In the genomic region with DNA sequence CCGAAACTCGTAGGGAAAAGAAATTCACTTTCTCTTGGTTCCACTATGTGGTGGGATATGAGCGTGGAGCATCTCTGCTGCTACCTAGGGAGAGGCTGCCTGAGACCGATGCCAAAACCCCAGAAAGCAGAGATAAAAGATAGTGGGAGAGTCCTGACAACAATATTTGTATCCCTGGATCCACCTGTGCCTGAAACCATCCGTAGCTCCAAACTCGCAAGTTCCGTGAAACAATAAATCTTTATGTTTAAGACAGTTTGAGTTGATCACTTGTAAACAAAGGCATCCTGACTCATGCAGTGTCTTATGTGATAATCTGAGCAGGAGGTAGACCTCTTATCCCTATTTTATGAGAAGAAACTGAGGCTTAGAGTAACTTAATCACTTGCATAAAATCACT, we compare ENCODE assay signal across 12 cellular contexts. TPM values are rescaled to one million over a fixed set of nuclear protein-coding genes. Genes with fewer than 3 reads are reported as not detected.
DNase-seq lines count a peak whose midpoint lies in the region; ATAC-seq and TF ChIP-seq lines count a peak whose summit lies in the region.
"Had no signal": no experiment of that assay in that cellular context is flagged by ENCODE, and none has a peak within 500 bp of the region (broad histone marks: within the 10 kb centered on the region; RNA-seq: fewer than 3 reads in every experiment).

No MANE protein-coding gene starts in this region.

- H3K27me3 ChIP-seq in BLaER1 treated with 17β-estradiol and CSF1 and Interleukin-3, amounts not matched to agents 10 nM and 100 nM = no peaks in the 10 kb centered on the region
- no peaks in the 10 kb centered on the region for H3K27me3 ChIP-seq in DND-41 (ENCODE audit: insufficient read depth, low read length, poor library complexity)
- no peaks in the 10 kb centered on the region for H3K27me3 ChIP-seq in mesendoderm (ENCODE audit: insufficient read depth, low read length, poor library complexity)

- no peaks in the 10 kb centered on the region for H3K79me1 ChIP-seq in mesendoderm (ENCODE audit: low read length)

- TF ChIP-seq CTCF in DND-41 (IDR thresholded peaks at IDR 0.05; ENCODE audit: borderline replicate concordance, extremely low read depth, low read length, poor library complexity, severe bottlenecking) (no peak), activated B cell treated with CpG ODN at 0.5 μM for 24 hours (IDR thresholded peaks at IDR 0.05) (no peak)

- H3K4me1 ChIP-seq in BLaER1 treated with 17β-estradiol and CSF1 and Interleukin-3, amounts not matched to agents 10 nM and 100 nM = peaks cover 41 to 45% (median 43%) of the 10 kb centered on the region in 10 experiments
- peaks cover 45% of the 10 kb centered on the region for H3K4me1 ChIP-seq in DND-41 (ENCODE audit: insufficient read depth, low read length)
- H3K4me1 ChIP-seq in mesendoderm (ENCODE audit: control insufficient read depth, low read depth, low read length) = no peaks in the 10 kb centered on the region

- no peak overlapping the region for H3K56ac ChIP-seq in mesendoderm (ENCODE audit: low read length)

- no peak overlapping the region for H3K4ac ChIP-seq in mesendoderm (ENCODE audit: low read depth, low read length)

- no peak overlapping the region for H4K5ac ChIP-seq in mesendoderm (ENCODE audit: low read length)

- H4K20me1 ChIP-seq in BLaER1 treated with 17β-estradiol and CSF1 and Interleukin-3, amounts not matched to agents 10 nM and 100 nM = no peaks in the 10 kb centered on the region
- no peaks in the 10 kb centered on the region for H4K20me1 ChIP-seq in DND-41 (ENCODE audit: insufficient read depth, low read length)

- CTCF ChIA-PET in activated B cell treated with CpG ODN at 0.5 μM for 24 hours (lab: Charles Lee) = interaction anchor here (4.2 kb wide), 1 partner anchor 38 kb away, joined by 24 read pairs; no protein-coding TSS in a partner anchor

- H2BK120ac ChIP-seq in mesendoderm (ENCODE audit: low read depth, low read length) = no peak overlapping the region

- H3K9ac ChIP-seq in BLaER1 treated with 17β-estradiol and CSF1 and Interleukin-3, amounts not matched to agents 10 nM and 100 nM = peak overlapping the region in 9 of 11 experiments; percentile 90 to 99 (median 92); a peak in 10 of 22 replicates
- no peak overlapping the region for H3K9ac ChIP-seq in DND-41 (ENCODE audit: low read depth, low read length)
- H3K9ac ChIP-seq in mesendoderm (ENCODE audit: low read length) = no peak overlapping the region

- H3K4me1 Mint-ChIP-seq in activated B cell treated with CpG ODN at 0.5 μM for 24 hours = peaks cover 50% of the 10 kb centered on the region

- H2AK5ac ChIP-seq in mesendoderm (ENCODE audit: low read length) = no peak overlapping the region

- H3K79me2 ChIP-seq in DND-41 (ENCODE audit: insufficient read depth, low read length) (peaks cover 6% of the 10 kb centered on the region; the same call in 1 of the 2 replicates), mesendoderm (ENCODE audit: control insufficient read depth, insufficient read depth, low read length) (no peaks in the 10 kb centered on the region)

- peak overlapping the region; percentile 67 to 99 (median 87); a peak in 19 of 22 replicates for H3K4me2 ChIP-seq in BLaER1 treated with 17β-estradiol and CSF1 and Interleukin-3, amounts not matched to agents 10 nM and 100 nM
- H3K4me2 ChIP-seq in DND-41 (ENCODE audit: insufficient read depth, low read length) (no peak overlapping the region), mesendoderm (ENCODE audit: low read length) (no peak overlapping the region)

- intact Hi-C loops in activated B cell treated with CpG ODN at 0.5 μM for 24 hours (cut with micrococcal nuclease) = no loop called here

- H2BK15ac ChIP-seq in mesendoderm (replicated peaks; ENCODE audit: low read depth) = no peak overlapping the region

- POLR2A ChIA-PET in activated B cell treated with CpG ODN at 0.5 μM for 24 hours (lab: Charles Lee) = interaction anchor here (0.8 kb wide), 1 partner anchor 286 kb away, joined by 4 read pairs; no protein-coding TSS in a partner anchor

- DNase-seq in DND-41 (no peak), activated B cell treated with CpG ODN at 0.5 μM for 24 hours (no peak), mesendoderm (no peak), NOMO-1 treated with DMSO at 0.1 percent for 48 hours (lab: John Stamatoyannopoulos, UW; ENCODE audit: unreplicated experiment) (no peak), NCI-H748 treated with DMSO at 0.1 percent for 48 hours (lab: John Stamatoyannopoulos, UW) (no peak)
- DNase-seq: DMS53, GOT3, H9 had no signal

- no peak for ATAC-seq in DND-41 (ENCODE audit: insufficient read depth, low read depth)
- ATAC-seq in activated B cell treated with CpG ODN at 0.5 μM for 24 hours (ENCODE audit: low read depth) = no peak
- ATAC-seq in GM18907 (IDR thresholded peaks at IDR 0.05; ENCODE audit: unreplicated experiment) = no peak

- H3K23ac ChIP-seq in mesendoderm (ENCODE audit: low read length) = peak overlapping the region; percentile 80

- H3K9me3 ChIP-seq in BLaER1 treated with 17β-estradiol and CSF1 and Interleukin-3, amounts not matched to agents 10 nM and 100 nM (replicated peaks in 1 of 11) = peaks cover 33 to 46% (median 41%) of the 10 kb centered on the region in 11 experiments
- H3K9me3 ChIP-seq in DND-41 (ENCODE audit: insufficient read depth, low read length, severe bottlenecking) = peaks cover 18% of the 10 kb centered on the region

- no CpG with 5 or more reads among the region's 7 CpGs for WGBS in mesendoderm (ENCODE audit: extremely low coverage, insufficient coverage, low lambda C conversion rate)

- peaks cover 6% of the 10 kb centered on the region for H3K9me3 Mint-ChIP-seq in activated B cell treated with CpG ODN at 0.5 μM for 24 hours

- H2AFZ ChIP-seq in DND-41 (ENCODE audit: low read depth, low read length) = no peak overlapping the region

- H3K27ac Mint-ChIP-seq in activated B cell treated with CpG ODN at 0.5 μM for 24 hours = peak overlapping the region; percentile 18
- H3K27ac Mint-ChIP-seq: H9 had no signal

- H3K18ac ChIP-seq in mesendoderm (ENCODE audit: low read length) = no peak overlapping the region

- no peak overlapping the region for H2BK5ac ChIP-seq in mesendoderm (ENCODE audit: low read length)

- no peak overlapping the region for H4K8ac ChIP-seq in mesendoderm (ENCODE audit: low read depth, low read length)

- peaks cover 4% of the 10 kb centered on the region for H3K36me3 Mint-ChIP-seq in activated B cell treated with CpG ODN at 0.5 μM for 24 hours (ENCODE audit: low read depth)

- peak overlapping the region; percentile 85 to 100 (median 99); a peak in 20 of 22 replicates for H3K27ac ChIP-seq in BLaER1 treated with 17β-estradiol and CSF1 and Interleukin-3, amounts not matched to agents 10 nM and 100 nM
- H3K27ac ChIP-seq in DND-41 (ENCODE audit: low read length) (peak overlapping the region; percentile 99; the same call in 1 of the 2 replicates), mesendoderm (ENCODE audit: low read depth, low read length) (no peak overlapping the region)

- H3K4me3 Mint-ChIP-seq in activated B cell treated with CpG ODN at 0.5 μM for 24 hours = no peak overlapping the region
- H3K4me3 Mint-ChIP-seq: H9 had no signal

- no peaks in the 10 kb centered on the region for H3K27me3 Mint-ChIP-seq in activated B cell treated with CpG ODN at 0.5 μM for 24 hours
- H3K27me3 Mint-ChIP-seq: B cell had no signal

- H3K4me3 ChIP-seq in BLaER1 treated with 17β-estradiol and CSF1 and Interleukin-3, amounts not matched to agents 10 nM and 100 nM = no peak overlapping the region
- H3K4me3 ChIP-seq in DND-41 (ENCODE audit: low read depth in 1 of 2, low read length in 2 of 2) (no peak overlapping the region), mesendoderm (ENCODE audit: low read length) (no peak overlapping the region)

- peaks cover 0 to 20% (median 4%) of the 10 kb centered on the region in 11 experiments; a peak in 5 of 22 replicates for H3K36me3 ChIP-seq in BLaER1 treated with 17β-estradiol and CSF1 and Interleukin-3, amounts not matched to agents 10 nM and 100 nM
- H3K36me3 ChIP-seq in DND-41 (ENCODE audit: insufficient read depth, low read length) (no peaks in the 10 kb centered on the region), mesendoderm (ENCODE audit: control insufficient read depth, insufficient read depth, low read length) (no peaks in the 10 kb centered on the region)

RNA-seq across cellular contexts. Expression of gene MAP1LC3B2, which starts 2.9 kb away (rescaled TPM):
- total RNA-seq in activated B cell treated with CpG ODN at 0.5 μM for 24 hours = 1.0 and 1.9 TPM in 2 replicates
- 0.20 TPM for polyA plus RNA-seq in mesendoderm (2013, experiment 1 of 2)
- polyA plus RNA-seq in mesendoderm (2013, experiment 2 of 2) = not detected
- total RNA-seq: HT-29 had no signal

Comparison
In these comparisons a context has a peak if more than half of its experiments do, and no peak if none do; other contexts are left out.
1. H3K4me2 ChIP-seq: peak in BLaER1 treated with 17β-estradiol and CSF1 and Interleukin-3, amounts not matched to agents 10 nM and 100 nM (11 of 11); none in DND-41 (single experiment) and mesendoderm (single experiment).
2. H3K9ac ChIP-seq: peak in BLaER1 treated with 17β-estradiol and CSF1 and Interleukin-3, amounts not matched to agents 10 nM and 100 nM (9 of 11); none in DND-41 (single experiment) and mesendoderm (single experiment).